In genomic region chr2:239050252-239050649, GRCh38 we compare ENCODE assay signal across 24 cellular contexts.
"Had no signal": no experiment of that assay in that cellular context is flagged by ENCODE, and none has a peak within 500 bp of the region (broad histone marks: within the 10 kb centered on the region; RNA-seq: fewer than 3 reads in every experiment).

No MANE protein-coding gene starts in this region.

- H3K27ac ChIP-seq: left ventricle myocardium inferior, ovary, right atrium auricular region, spleen, suprapubic skin, thoracic aorta, tibial artery, upper lobe of right lung had no signal

- H3K27ac Mint-ChIP-seq: immature natural killer cell; memory B cell; naive thymus-derived CD4-positive, alpha-beta T cell; natural killer cell treated with Interleukin-12 subunit alpha and Interleukin-12 subunit beta and Interleukin-15 and Interleukin-18, amount 100 ng/mL, for 72 hours; progenitor cell of endocrine pancreas; stimulated activated effector memory CD8-positive, alpha-beta T cell treated with anti-CD3 and anti-CD28 coated beads, Interleukin-12 subunit alpha, Interleukin-12 subunit beta, amount 100 ng/mL, for 72 hours; stimulated activated naive CD8-positive, alpha-beta T cell treated with anti-CD3 and anti-CD28 coated beads, Interleukin-15, Interleukin-2, amounts not matched to agents 100 ng/mL and 50 ng/mL, for 24 hours had no signal

- H3K4me3 ChIP-seq: left ventricle myocardium inferior, mucosa of descending colon, ovary, right atrium auricular region, spleen, suprapubic skin, thoracic aorta, tibial artery, upper lobe of right lung had no signal

- H3K36me3 ChIP-seq: ovary had no signal

- H3K27me3 ChIP-seq: ovary, right atrium auricular region, spleen, suprapubic skin, tibial artery, upper lobe of right lung had no signal

- H3K4me1 Mint-ChIP-seq: memory B cell; stimulated activated effector memory CD8-positive, alpha-beta T cell treated with anti-CD3 and anti-CD28 coated beads, Interleukin-12 subunit alpha, Interleukin-12 subunit beta, amount 100 ng/mL, for 72 hours had no signal

- H3K4me1 ChIP-seq: left ventricle myocardium inferior, right atrium auricular region, spleen, suprapubic skin, tibial artery, upper lobe of right lung had no signal

- H3K9me3 Mint-ChIP-seq: immature natural killer cell; memory B cell; natural killer cell treated with Interleukin-12 subunit alpha and Interleukin-12 subunit beta and Interleukin-15 and Interleukin-18, amount 100 ng/mL, for 72 hours; stimulated activated effector memory CD8-positive, alpha-beta T cell treated with anti-CD3 and anti-CD28 coated beads, Interleukin-12 subunit alpha, Interleukin-12 subunit beta, amount 100 ng/mL, for 72 hours; stimulated activated naive CD8-positive, alpha-beta T cell treated with anti-CD3 and anti-CD28 coated beads, Interleukin-15, Interleukin-2, amounts not matched to agents 100 ng/mL and 50 ng/mL, for 24 hours had no signal

- DNase-seq: hypothalamus; immature natural killer cell; kidney; left ventricle myocardium inferior; midbrain; naive thymus-derived CD4-positive, alpha-beta T cell; small intestine; spleen; stimulated activated CD4-positive, alpha-beta T cell treated with anti-CD3 and anti-CD28 coated beads, Interleukin-4, amount 100 ng/mL, for 24 hours; stimulated activated naive CD4-positive, alpha-beta T cell; tibial artery; trophoblast cell; upper lobe of right lung had no signal

- H3K36me3 Mint-ChIP-seq: natural killer cell treated with Interleukin-12 subunit alpha and Interleukin-12 subunit beta and Interleukin-15 and Interleukin-18, amount 100 ng/mL, for 72 hours had no signal

- H3K27me3 Mint-ChIP-seq: memory B cell; naive thymus-derived CD4-positive, alpha-beta T cell; natural killer cell treated with Interleukin-12 subunit alpha and Interleukin-12 subunit beta and Interleukin-15 and Interleukin-18, amount 100 ng/mL, for 72 hours; progenitor cell of endocrine pancreas; stimulated activated naive CD8-positive, alpha-beta T cell treated with anti-CD3 and anti-CD28 coated beads, Interleukin-15, Interleukin-2, amounts not matched to agents 100 ng/mL and 50 ng/mL, for 24 hours had no signal

- H3K4me3 Mint-ChIP-seq: immature natural killer cell; memory B cell; naive thymus-derived CD4-positive, alpha-beta T cell; natural killer cell treated with Interleukin-12 subunit alpha and Interleukin-12 subunit beta and Interleukin-15 and Interleukin-18, amount 100 ng/mL, for 72 hours; stimulated activated effector memory CD8-positive, alpha-beta T cell treated with anti-CD3 and anti-CD28 coated beads, Interleukin-12 subunit alpha, Interleukin-12 subunit beta, amount 100 ng/mL, for 72 hours; stimulated activated naive CD8-positive, alpha-beta T cell treated with anti-CD3 and anti-CD28 coated beads, Interleukin-15, Interleukin-2, amounts not matched to agents 100 ng/mL and 50 ng/mL, for 24 hours had no signal

- ATAC-seq: mucosa of descending colon; naive thymus-derived CD4-positive, alpha-beta T cell; natural killer cell treated with Interleukin-12 subunit alpha and Interleukin-12 subunit beta and Interleukin-15 and Interleukin-18, amount 100 ng/mL, for 72 hours; sciatic nerve; stimulated activated effector memory CD8-positive, alpha-beta T cell treated with anti-CD3 and anti-CD28 coated beads, Interleukin-12 subunit alpha, Interleukin-12 subunit beta, amount 100 ng/mL, for 72 hours; upper lobe of right lung had no signal
